Comparison of ENCODE assay signal across 15 cellular contexts in the genomic region with DNA sequence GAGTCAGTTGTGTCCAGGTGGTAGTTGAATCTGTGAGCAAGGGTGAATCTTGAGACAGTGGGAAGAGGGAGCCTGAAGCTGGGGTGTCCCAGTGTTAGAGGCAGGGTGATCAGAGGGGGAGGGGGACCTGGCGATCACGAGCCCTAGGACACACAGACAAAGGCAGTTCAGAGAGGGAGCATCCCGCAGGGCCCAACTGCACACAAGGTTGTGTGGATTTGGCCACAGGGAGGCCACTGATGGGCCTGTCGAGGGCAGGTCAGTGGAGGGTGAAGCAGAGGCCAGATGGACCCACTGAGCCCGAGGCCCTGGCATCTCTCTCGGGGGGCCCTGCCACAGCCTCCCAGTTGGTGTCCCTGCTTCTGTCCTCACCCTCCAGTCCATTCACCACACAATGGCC.
"Had no signal": no experiment of that assay in that cellular context is flagged by ENCODE, and none has a peak within 500 bp of the region (broad histone marks: within the 10 kb centered on the region; RNA-seq: fewer than 3 reads in every experiment).

No MANE protein-coding gene starts in this region.

- ATAC-seq: activated CD4-positive, alpha-beta T cell treated with anti-CD3 and anti-CD28 coated beads for 36 hours; gastrocnemius medialis; left cardiac atrium; sciatic nerve; T-cell; upper lobe of right lung had no signal

- H3K9me3 Mint-ChIP-seq: dendritic cell treated with granulocyte-macrophage colony-stimulating factor and Interleukin-4, amounts not matched to agents 40 ng/mL and 50 ng/mL, for 4 days; naive B cell; stimulated activated naive CD8-positive, alpha-beta T cell treated with anti-CD3 and anti-CD28 coated beads, Interleukin-15, Interleukin-2, amounts not matched to agents 100 ng/mL and 50 ng/mL, for 24 hours; T-cell had no signal

- H3K27ac ChIP-seq: gastrocnemius medialis, suprapubic skin, WERI-Rb-1 had no signal

- H3K27me3 ChIP-seq: upper lobe of right lung had no signal

- H3K4me3 ChIP-seq: gastrocnemius medialis, lung, SK-N-MC, suprapubic skin, upper lobe of right lung had no signal

- H3K27ac Mint-ChIP-seq: activated CD4-positive, alpha-beta T cell treated with anti-CD3 and anti-CD28 coated beads for 36 hours; dendritic cell treated with granulocyte-macrophage colony-stimulating factor and Interleukin-4, amounts not matched to agents 40 ng/mL and 50 ng/mL, for 4 days; stimulated activated naive CD8-positive, alpha-beta T cell treated with anti-CD3 and anti-CD28 coated beads, Interleukin-15, Interleukin-2, amounts not matched to agents 100 ng/mL and 50 ng/mL, for 24 hours had no signal

- H3K4me3 Mint-ChIP-seq: activated CD4-positive, alpha-beta T cell treated with anti-CD3 and anti-CD28 coated beads for 36 hours; dendritic cell treated with granulocyte-macrophage colony-stimulating factor and Interleukin-4, amounts not matched to agents 40 ng/mL and 50 ng/mL, for 4 days; stimulated activated naive CD8-positive, alpha-beta T cell treated with anti-CD3 and anti-CD28 coated beads, Interleukin-15, Interleukin-2, amounts not matched to agents 100 ng/mL and 50 ng/mL, for 24 hours had no signal

- DNase-seq: activated CD4-positive, alpha-beta T cell treated with anti-CD3 and anti-CD28 coated beads for 36 hours; anterior cingulate cortex; effector memory CD4-positive, alpha-beta T cell; gastrocnemius medialis; left cardiac atrium; T-cell; upper lobe of right lung; WERI-Rb-1 had no signal

- H3K36me3 ChIP-seq: gastrocnemius medialis, suprapubic skin, upper lobe of right lung, WERI-Rb-1 had no signal

- H3K9me3 ChIP-seq: gastrocnemius medialis, suprapubic skin, upper lobe of right lung had no signal

- H3K36me3 Mint-ChIP-seq: naive B cell, T-cell had no signal
